In the genomic region with DNA sequence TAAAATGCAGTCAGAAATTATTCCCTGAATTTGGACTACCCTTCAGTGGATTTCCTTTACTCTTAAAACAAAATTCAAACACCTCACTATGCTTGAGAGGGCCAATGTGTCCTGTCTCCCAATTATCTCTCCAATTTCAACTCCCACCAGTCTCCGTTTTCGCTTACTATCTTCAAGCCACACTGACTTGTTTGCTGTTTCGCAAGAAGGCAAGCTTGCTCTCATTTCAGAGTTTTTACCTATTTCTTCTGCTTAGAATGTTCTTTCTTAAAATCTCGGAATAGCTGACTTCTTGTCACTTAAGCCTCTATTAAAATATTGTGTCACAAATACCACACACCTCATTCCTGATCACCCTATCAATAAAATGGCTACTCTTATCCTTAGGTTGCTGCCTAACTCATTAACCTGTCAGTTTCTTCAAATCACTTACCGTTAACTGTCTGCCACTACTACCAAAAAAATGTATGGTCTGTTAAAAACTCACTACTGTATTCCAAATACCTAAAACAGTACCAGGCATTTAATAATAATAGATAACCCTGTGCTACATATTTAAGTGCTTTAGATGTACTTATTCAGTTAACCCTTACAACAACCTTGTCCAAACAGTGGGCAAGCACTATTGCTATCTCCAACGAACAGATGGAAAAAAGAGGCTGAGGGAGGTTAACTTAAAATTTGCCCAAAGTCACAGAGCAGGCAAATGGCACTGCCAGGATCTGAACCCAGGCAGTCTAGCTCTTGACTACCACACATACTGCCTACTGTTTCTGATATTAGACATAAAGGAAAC, we compare ENCODE assay signal across 22 cellular contexts. TPM values are rescaled to one million over a fixed set of nuclear protein-coding genes. Genes with fewer than 3 reads are reported as not detected.
DNase-seq lines count a peak whose midpoint lies in the region; ATAC-seq and TF ChIP-seq lines count a peak whose summit lies in the region.
"Had no signal": no experiment of that assay in that cellular context is flagged by ENCODE, and none has a peak within 500 bp of the region (broad histone marks: within the 10 kb centered on the region; RNA-seq: fewer than 3 reads in every experiment).

No MANE protein-coding gene starts in this region.

- H3K27ac ChIP-seq in ACC112 (ENCODE audit: low read depth, low read length) (no peak overlapping the region), PC-3 (ENCODE audit: low read length) (no peak overlapping the region), foreskin keratinocyte (peak overlapping the region; percentile 3), A673 (ENCODE audit: low read depth, low read length, poor library complexity, severe bottlenecking) (no peak overlapping the region)
- H3K27ac ChIP-seq: brain microvascular endothelial cell, gastroesophageal sphincter, left lung, Peyer's patch, transverse colon had no signal

- H2AFZ ChIP-seq in ACC112 (ENCODE audit: low read length, unreplicated experiment) (no peak overlapping the region), PC-3 (ENCODE audit: low read length) (no peak overlapping the region)

- POLR2A ChIA-PET in Caco-2 (lab: Charles Lee) (no interaction called here), PC-3 (lab: Charles Lee; ENCODE audit: unreplicated experiment) (no interaction called here), A673 (lab: Charles Lee; ENCODE audit: low non-redundant PET) (no interaction called here)

- H3K4me3 Mint-ChIP-seq in Caco-2 (ENCODE audit: unreplicated experiment), result no peak overlapping the region
- H3K4me3 Mint-ChIP-seq: dendritic cell treated with granulocyte-macrophage colony-stimulating factor and Interleukin-4, amounts not matched to agents 40 ng/mL and 50 ng/mL, for 4 days had no signal

- H3K36me3 Mint-ChIP-seq in Caco-2 (ENCODE audit: insufficient read depth, unreplicated experiment), result peaks cover 36% of the 10 kb centered on the region

- H3K9ac ChIP-seq in PC-3 (ENCODE audit: low read length), result no peak overlapping the region

- TF ChIP-seq CTCF in Caco-2 (IDR thresholded peaks at IDR 0.05; ENCODE audit: insufficient read depth in 1 of 2, low read depth in 1 of 2, low read length in 1 of 2, severe bottlenecking in 1 of 2, unreplicated experiment in 1 of 2) (no peak), PC-3 (conservative IDR thresholded peaks at IDR 0.05; ENCODE audit: low read depth, low read length) (no peak), foreskin keratinocyte (conservative IDR thresholded peaks at IDR 0.05) (no peak), A673 (conservative IDR thresholded peaks at IDR 0.05; ENCODE audit: low read depth, low read length) (no peak)

- H3K4me3 ChIP-seq in ACC112 (ENCODE audit: low read depth, low read length) (peak overlapping the region; percentile 0; the same call in 1 of the 2 replicates), Caco-2 (ENCODE audit: low read depth, low read length) (no peak overlapping the region), PC-3 (ENCODE audit: low read length) (peak overlapping the region; percentile 86; the same call in 1 of the 2 replicates), A673 (ENCODE audit: low read depth, low read length, poor library complexity, severe bottlenecking) (no peak overlapping the region)
- H3K4me3 ChIP-seq: gastroesophageal sphincter, left lung, Peyer's patch, transverse colon had no signal

- H3K4me2 ChIP-seq in PC-3 (ENCODE audit: low read length), result peak overlapping the region; percentile 88

- ATAC-seq in PC-3 (no peak), foreskin keratinocyte (no peak), HG03469 (IDR thresholded peaks at IDR 0.05; ENCODE audit: unreplicated experiment) (no peak), HG02610 (IDR thresholded peaks at IDR 0.05; ENCODE audit: unreplicated experiment) (no peak)
- ATAC-seq: gastroesophageal sphincter, left lung, sciatic nerve had no signal

- H3K9me3 Mint-ChIP-seq in Caco-2 (ENCODE audit: unreplicated experiment), result no peaks in the 10 kb centered on the region
- H3K9me3 Mint-ChIP-seq: dendritic cell treated with granulocyte-macrophage colony-stimulating factor and Interleukin-4, amounts not matched to agents 40 ng/mL and 50 ng/mL, for 4 days had no signal

- H3K9me3 ChIP-seq in Caco-2 (no peaks in the 10 kb centered on the region), PC-3 (ENCODE audit: low read length) (no peaks in the 10 kb centered on the region), A673 (ENCODE audit: low read depth, low read length, poor library complexity, severe bottlenecking) (no peaks in the 10 kb centered on the region)
- H3K9me3 ChIP-seq: gastroesophageal sphincter, left lung, Peyer's patch, transverse colon had no signal

- peaks cover 20% of the 10 kb centered on the region for H3K4me1 ChIP-seq in ACC112 (ENCODE audit: control insufficient read depth, insufficient read depth, low read length, unreplicated experiment)
- 0 out of 2 replicates have a peak, but pooled peaks cover 4% of the 10 kb centered on the region for H3K4me1 ChIP-seq in Caco-2
- H3K4me1 ChIP-seq in PC-3 (ENCODE audit: insufficient read depth, low read length), result peaks cover 50% of the 10 kb centered on the region
- H3K4me1 ChIP-seq in foreskin keratinocyte, result peaks cover 10% of the 10 kb centered on the region
- no peaks in the 10 kb centered on the region for H3K4me1 ChIP-seq in A673 (ENCODE audit: insufficient read depth, low read length, poor library complexity, severe bottlenecking)

- no peaks in the 10 kb centered on the region for H3K27me3 Mint-ChIP-seq in Caco-2 (ENCODE audit: insufficient read depth, unreplicated experiment)
- H3K27me3 Mint-ChIP-seq: dendritic cell treated with granulocyte-macrophage colony-stimulating factor and Interleukin-4, amounts not matched to agents 40 ng/mL and 50 ng/mL, for 4 days had no signal

- peak overlapping the region; percentile 31 for H3K27ac Mint-ChIP-seq in Caco-2 (ENCODE audit: unreplicated experiment)
- H3K27ac Mint-ChIP-seq: dendritic cell treated with granulocyte-macrophage colony-stimulating factor and Interleukin-4, amounts not matched to agents 40 ng/mL and 50 ng/mL, for 4 days had no signal

- H3K79me2 ChIP-seq in ACC112 (ENCODE audit: control insufficient read depth, insufficient read depth, low read length, unreplicated experiment), result peaks cover 67% of the 10 kb centered on the region
- H3K79me2 ChIP-seq in PC-3 (ENCODE audit: low read length), result peaks cover 85% of the 10 kb centered on the region

- peaks cover 12% of the 10 kb centered on the region for H3K4me1 Mint-ChIP-seq in Caco-2 (ENCODE audit: low read depth, unreplicated experiment)

- BruUV-seq in Caco-2 (replicated peaks; lab: Mats Ljungman, UMichigan) (no TSS peak), PC-3 (replicated peaks; lab: Mats Ljungman, UMichigan) (TSS peak; percentile 0), A673 (replicated peaks; lab: Mats Ljungman, UMichigan) (no TSS peak)

- CTCF ChIA-PET in Caco-2 (lab: Charles Lee), result no interaction called here
- CTCF ChIA-PET in PC-3 (lab: Charles Lee), result no interaction called here
- CTCF ChIA-PET in A673 (lab: Charles Lee), result interaction anchor here (0.6 kb wide), 1 partner anchor 27 kb away, joined by 3 read pairs; no protein-coding TSS in a partner anchor

- H3K36me3 ChIP-seq in ACC112 (ENCODE audit: insufficient read depth, low read length), result peaks cover 12% of the 10 kb centered on the region; the same call in 1 of the 2 replicates
- no peaks in the 10 kb centered on the region for H3K36me3 ChIP-seq in Caco-2 (ENCODE audit: control insufficient read depth, insufficient read depth, low read length)
- peaks cover 13% of the 10 kb centered on the region for H3K36me3 ChIP-seq in PC-3 (ENCODE audit: low read depth, low read length)
- no peaks in the 10 kb centered on the region for H3K36me3 ChIP-seq in A673 (ENCODE audit: insufficient read depth, low read length, poor library complexity, severe bottlenecking)
- H3K36me3 ChIP-seq: transverse colon had no signal

- H3K27me3 ChIP-seq in ACC112 (ENCODE audit: insufficient read depth, low read length) (no peaks in the 10 kb centered on the region), Caco-2 (replicated peaks; ENCODE audit: control insufficient read depth, insufficient read depth, low read length) (no peaks in the 10 kb centered on the region), PC-3 (ENCODE audit: low read length) (no peaks in the 10 kb centered on the region), foreskin keratinocyte (no peaks in the 10 kb centered on the region), A673 (replicated peaks; ENCODE audit: insufficient read depth, low read depth, low read length, poor library complexity) (no peaks in the 10 kb centered on the region)
- H3K27me3 ChIP-seq: brain microvascular endothelial cell, gastroesophageal sphincter, left lung, Peyer's patch, transverse colon had no signal

- H4K20me1 ChIP-seq in PC-3 (ENCODE audit: low read length), result no peaks in the 10 kb centered on the region

- intact Hi-C loops in Caco-2 (cut with micrococcal nuclease; ENCODE audit: unreplicated experiment) (no loop called here), PC-3 (cut with micrococcal nuclease) (no loop called here), A673 (cut with micrococcal nuclease; ENCODE audit: unreplicated experiment) (no loop called here)

- DNase-seq in Caco-2 (no peak), PC-3 (no peak), foreskin keratinocyte (no peak), A673 (ENCODE audit: low spot score) (no peak), pons (ENCODE audit: low spot score) (no peak)
- DNase-seq: activated CD4-positive, alpha-beta T cell treated with anti-CD3 and anti-CD28 coated beads, Interleukin-2, amount 50 U/mL, for 1 hour; activated naive CD4-positive, alpha-beta T cell treated with anti-CD3 and anti-CD28 coated beads, Interleukin-2, amount 50 U/mL, for 16 hours; brain microvascular endothelial cell; left lung; NCI-H748 treated with DMSO at 0.1 percent for 48 hours; Peyer's patch; stimulated activated naive CD4-positive, alpha-beta T cell treated with Interleukin-2 at 50 U/mL for 16 hours; transverse colon had no signal

- no peaks in the 10 kb centered on the region for H3F3A ChIP-seq in PC-3 (ENCODE audit: low read length, unreplicated experiment)

- no peaks in the 10 kb centered on the region for H3K9me2 ChIP-seq in PC-3 (replicated peaks; ENCODE audit: low read length)

RNA-seq across cellular contexts. Expression of gene UBA6, which starts 2.9 kb away (rescaled TPM):
- 74.6 and 77.7 TPM in 2 replicates for total RNA-seq in Caco-2 (2022)
- 94.6 and 107 TPM in 2 replicates for total RNA-seq in PC-3 (2014; rRNA removed)
- 106 and 139 TPM in 2 replicates for total RNA-seq in foreskin keratinocyte
- polyA plus RNA-seq in foreskin keratinocyte, result 9.2 and 9.7 TPM in 2 replicates
- 33.2 and 36.3 TPM in 2 replicates for total RNA-seq in A673 (2021)

RNA-seq across cellular contexts. Expression of gene GNRHR, which starts 56.1 kb away (rescaled TPM):
- total RNA-seq in Caco-2 (2022), result not detected in 2 replicates
- not detected in 2 replicates for total RNA-seq in PC-3 (2014; rRNA removed)
- not detected in 2 replicates for total RNA-seq in foreskin keratinocyte
- polyA plus RNA-seq in foreskin keratinocyte, result not detected in 2 replicates
- not detected in 2 replicates for total RNA-seq in A673 (2021)
- total RNA-seq: epithelial cell of proximal tubule, gastroesophageal sphincter, left lung, M059J, osteoblast, Peyer's patch, sciatic nerve, transverse colon had no signal

Comparison
In these comparisons a context has a peak if more than half of its experiments do, and no peak if none do; other contexts are left out.
1. H3K4me3 ChIP-seq: peak in ACC112 (single experiment) and PC-3 (single experiment); none in Caco-2 (single experiment) and A673 (single experiment).